In genomic region chr20:32406701-32407100, GRCh38 we compare ENCODE assay signal across 21 cellular contexts. TPM values are rescaled to one million over a fixed set of nuclear protein-coding genes. Genes with fewer than 3 reads are reported as not detected.
DNase-seq lines count a peak whose midpoint lies in the region; ATAC-seq and TF ChIP-seq lines count a peak whose summit lies in the region.
"Had no signal": no experiment of that assay in that cellular context is flagged by ENCODE, and none has a peak within 500 bp of the region (broad histone marks: within the 10 kb centered on the region; RNA-seq: fewer than 3 reads in every experiment).

No MANE protein-coding gene starts in this region.

- H3K9me3 Mint-ChIP-seq in activated naive CD4-positive, alpha-beta T cell treated with anti-CD3 and anti-CD28 coated beads for 36 hours = no peaks in the 10 kb centered on the region
- no peaks in the 10 kb centered on the region for H3K9me3 Mint-ChIP-seq in activated naive CD8-positive, alpha-beta T cell treated with anti-CD3 and anti-CD28 coated beads, Interleukin-2, amount 10 ng/mL, durations not matched to agents 7 days and 5 days
- no peaks in the 10 kb centered on the region for H3K9me3 Mint-ChIP-seq in stimulated activated naive B cell treated with anti-CD40 and anti-IgM and Interleukin-4, amounts not matched to agents 10 μg/mL and 1 μg/mL and 100 μg/mL, for 72 hours
- H3K9me3 Mint-ChIP-seq: WTC11 had no signal

- H3K4me2 ChIP-seq in IMR-90 (ENCODE audit: low read depth, low read length) = no peak overlapping the region

- TF ChIP-seq POLR2A in IMR-90 (IDR thresholded peaks at IDR 0.05; ENCODE audit: low read depth, low read length) (no peak), breast epithelium (IDR thresholded peaks at IDR 0.05) (no peak)

- no peak overlapping the region for H2AK5ac ChIP-seq in IMR-90 (ENCODE audit: low read depth, low read length)

- no peak for ATAC-seq in IMR-90 (ENCODE audit: low read depth)
- ATAC-seq in activated naive CD8-positive, alpha-beta T cell treated with anti-CD3 and anti-CD28 coated beads, Interleukin-2, amount 10 ng/mL, durations not matched to agents 7 days and 5 days (ENCODE audit: low read depth) = no peak
- ATAC-seq in stimulated activated naive B cell treated with anti-CD40 and anti-IgM and Interleukin-4, amounts not matched to agents 10 μg/mL and 1 μg/mL and 100 μg/mL, for 72 hours (replicated peaks) = no peak
- ATAC-seq: upper lobe of right lung, WTC11 had no signal

- H2AK9ac ChIP-seq in IMR-90 (replicated peaks; ENCODE audit: low read depth, low read length, poor library complexity) = peak overlapping the region; percentile 68

- H3K4ac ChIP-seq in IMR-90 (ENCODE audit: low read depth, low read length) = no peak overlapping the region

- peaks cover 47% of the 10 kb centered on the region for H3K4me1 Mint-ChIP-seq in activated naive CD4-positive, alpha-beta T cell treated with anti-CD3 and anti-CD28 coated beads for 36 hours (ENCODE audit: low read depth)
- H3K4me1 Mint-ChIP-seq in activated naive CD8-positive, alpha-beta T cell treated with anti-CD3 and anti-CD28 coated beads, Interleukin-2, amount 10 ng/mL, durations not matched to agents 7 days and 5 days = peaks cover 23% of the 10 kb centered on the region
- peaks cover 11 to 25% of the 10 kb centered on the region in 2 donors for H3K4me1 Mint-ChIP-seq in stimulated activated naive B cell treated with anti-CD40 and anti-IgM and Interleukin-4, amounts not matched to agents 10 μg/mL and 1 μg/mL and 100 μg/mL, for 72 hours
- H3K4me1 Mint-ChIP-seq: WTC11 had no signal

- H3K27me3 ChIP-seq in IMR-90 (ENCODE audit: control insufficient read depth, insufficient read depth, low read length) (no peaks in the 10 kb centered on the region), breast epithelium (no peaks in the 10 kb centered on the region)
- H3K27me3 ChIP-seq: upper lobe of right lung had no signal

- in situ Hi-C loops in IMR-90 (cut with MboI; ENCODE audit: low sequenced_read_pairs) = no loop called here

- H4K91ac ChIP-seq in IMR-90 (ENCODE audit: insufficient read depth, low read depth, low read length) = no peak overlapping the region

- H3K36me3 ChIP-seq in IMR-90 (ENCODE audit: control insufficient read depth, insufficient read depth, low read length) = peaks cover 13% of the 10 kb centered on the region
- peaks cover 4% of the 10 kb centered on the region for H3K36me3 ChIP-seq in breast epithelium

- H3K9me3 ChIP-seq in IMR-90 (ENCODE audit: control insufficient read depth, insufficient read depth, low read length) (no peaks in the 10 kb centered on the region), breast epithelium (no peaks in the 10 kb centered on the region)
- H3K9me3 ChIP-seq: HAP-1, upper lobe of right lung had no signal

- intact Hi-C loops in activated naive CD4-positive, alpha-beta T cell treated with anti-CD3 and anti-CD28 coated beads for 36 hours (cut with micrococcal nuclease) = loop anchor here (2.0 kb wide), 1 partner anchor 40 kb away; no protein-coding TSS in a partner anchor
- intact Hi-C loops in IMR-90 (cut with micrococcal nuclease) = no loop called here
- intact Hi-C loops in breast epithelium (cut with DNase I; ENCODE audit: low total_unique reads) = no loop called here

- peak overlapping the region; percentile 7 for H3K27ac Mint-ChIP-seq in activated naive CD4-positive, alpha-beta T cell treated with anti-CD3 and anti-CD28 coated beads for 36 hours
- peak overlapping the region; percentile 15 for H3K27ac Mint-ChIP-seq in activated naive CD8-positive, alpha-beta T cell treated with anti-CD3 and anti-CD28 coated beads, Interleukin-2, amount 10 ng/mL, durations not matched to agents 7 days and 5 days
- peak overlapping the region; percentile 1 for H3K27ac Mint-ChIP-seq in stimulated activated naive B cell treated with anti-CD40 and anti-IgM and Interleukin-4, amounts not matched to agents 10 μg/mL and 1 μg/mL and 100 μg/mL, for 72 hours
- H3K27ac Mint-ChIP-seq: WTC11 had no signal

- TF ChIP-seq RAD21 in IMR-90 (IDR thresholded peaks at IDR 0.05; ENCODE audit: low read length) = no peak

- TF ChIP-seq CTCF in IMR-90 (conservative IDR thresholded peaks at IDR 0.05; ENCODE audit: low read depth, low read length) = no peak
- TF ChIP-seq CTCF in breast epithelium (IDR thresholded peaks at IDR 0.05) = no peak

- H3K4me3 ChIP-seq in IMR-90 (ENCODE audit: insufficient read depth, low read depth, low read length) (no peak overlapping the region), breast epithelium (no peak overlapping the region)
- H3K4me3 ChIP-seq: HAP-1, SK-N-MC, upper lobe of right lung had no signal

- no TSS peak for BruUV-seq in IMR-90 (replicated peaks; lab: Mats Ljungman, UMichigan)

- no peak overlapping the region for H3K18ac ChIP-seq in IMR-90 (ENCODE audit: low read depth, low read length)

- peaks cover 9% of the 10 kb centered on the region for H3K9me1 ChIP-seq in IMR-90 (ENCODE audit: insufficient read depth, low read length)

- CTCF ChIA-PET in activated naive CD4-positive, alpha-beta T cell treated with anti-CD3 and anti-CD28 coated beads for 36 hours (lab: Charles Lee) = interaction anchor here (0.6 to 1.1 kb wide), 2 partner anchors 26 to 45 kb away, joined by 3 read pairs; no protein-coding TSS in a partner anchor
- CTCF ChIA-PET in IMR-90 (lab: Yijun Ruan, JAX) = no interaction called here

- DNase-seq in activated naive CD4-positive, alpha-beta T cell treated with anti-CD3 and anti-CD28 coated beads for 36 hours = no peak
- no peak for DNase-seq in activated naive CD4-positive, alpha-beta T cell treated with Interleukin-2 at 50 U/mL for 16 hours
- DNase-seq in IMR-90 (no peak), DMS79 (lab: John Stamatoyannopoulos, UW) (no peak), COLO829 (ENCODE audit: low spot score) (no peak), breast epithelium (ENCODE audit: low spot score in 2 of 2) (no peak)
- DNase-seq in activated naive CD8-positive, alpha-beta T cell treated with anti-CD3 and anti-CD28 coated beads, Interleukin-2, amount 10 ng/mL, durations not matched to agents 7 days and 5 days = no peak
- DNase-seq in stimulated activated naive B cell treated with anti-CD40 and anti-IgM and Interleukin-4, amounts not matched to agents 10 μg/mL and 1 μg/mL and 100 μg/mL, for 72 hours = no peak
- DNase-seq: ACHN, aorta, caudate nucleus, KBM-7, mammary epithelial cell, NCI-H146, NCI-H526, occipital lobe, upper lobe of right lung had no signal

- H3K14ac ChIP-seq in IMR-90 (replicated peaks; ENCODE audit: low read depth, low read length) = peak overlapping the region; percentile 60; the same call in 1 of the 2 replicates

- no peak overlapping the region for H2BK15ac ChIP-seq in IMR-90 (ENCODE audit: low read depth, low read length)

- H4K20me1 ChIP-seq in IMR-90 (ENCODE audit: insufficient read depth, low read length) = peaks cover 37% of the 10 kb centered on the region; the same call in 1 of the 2 replicates

- H4K5ac ChIP-seq in IMR-90 (ENCODE audit: low read depth, low read length) = no peak overlapping the region

- no peak overlapping the region for H2AFZ ChIP-seq in IMR-90 (replicated peaks; ENCODE audit: low read length, poor library complexity)

- no peak overlapping the region for H2BK5ac ChIP-seq in IMR-90 (ENCODE audit: low read depth, low read length, poor library complexity, severe bottlenecking)

- H3K27me3 Mint-ChIP-seq in activated naive CD4-positive, alpha-beta T cell treated with anti-CD3 and anti-CD28 coated beads for 36 hours (ENCODE audit: low read depth) = no peaks in the 10 kb centered on the region
- no peaks in the 10 kb centered on the region for H3K27me3 Mint-ChIP-seq in activated naive CD8-positive, alpha-beta T cell treated with anti-CD3 and anti-CD28 coated beads, Interleukin-2, amount 10 ng/mL, durations not matched to agents 7 days and 5 days
- H3K27me3 Mint-ChIP-seq in stimulated activated naive B cell treated with anti-CD40 and anti-IgM and Interleukin-4, amounts not matched to agents 10 μg/mL and 1 μg/mL and 100 μg/mL, for 72 hours = no peaks in the 10 kb centered on the region

- H3K27ac ChIP-seq in IMR-90 (ENCODE audit: insufficient read depth, low read length) (no peak overlapping the region), breast epithelium (no peak overlapping the region)
- H3K27ac ChIP-seq: C4-2B, SK-N-MC, upper lobe of right lung had no signal

- peak overlapping the region; percentile 61; the same call in 1 of the 2 replicates for H3K23ac ChIP-seq in IMR-90 (ENCODE audit: low read depth, low read length)

- no peak overlapping the region for H2BK20ac ChIP-seq in IMR-90 (ENCODE audit: low read depth, low read length)

- H4K8ac ChIP-seq in IMR-90 (ENCODE audit: low read depth in 2 of 2, low read length in 2 of 2) = no peak overlapping the region

- H3K36me3 Mint-ChIP-seq in activated naive CD4-positive, alpha-beta T cell treated with anti-CD3 and anti-CD28 coated beads for 36 hours (ENCODE audit: low read depth) = peaks cover 17% of the 10 kb centered on the region
- H3K36me3 Mint-ChIP-seq in activated naive CD8-positive, alpha-beta T cell treated with anti-CD3 and anti-CD28 coated beads, Interleukin-2, amount 10 ng/mL, durations not matched to agents 7 days and 5 days = peaks cover 19% of the 10 kb centered on the region
- peaks cover 6 to 18% of the 10 kb centered on the region in 2 donors for H3K36me3 Mint-ChIP-seq in stimulated activated naive B cell treated with anti-CD40 and anti-IgM and Interleukin-4, amounts not matched to agents 10 μg/mL and 1 μg/mL and 100 μg/mL, for 72 hours
- H3K36me3 Mint-ChIP-seq: WTC11 had no signal

- peaks cover 47 to 75% of the 10 kb centered on the region in 2 experiments for H3K79me1 ChIP-seq in IMR-90 (ENCODE audit: low read depth in 1 of 2, low read length in 2 of 2)

- 100% methylated on average over 3 of the region's 4 CpGs; no CpG with 5 or more reads in 1 of the 2 experiments for WGBS in IMR-90 (ENCODE audit: extremely low coverage in 2 of 2, insufficient read length in 1 of 2), 2 experiments

- H2BK120ac ChIP-seq in IMR-90 (ENCODE audit: low read depth, low read length) = no peak overlapping the region

- no peak overlapping the region for H3K56ac ChIP-seq in IMR-90 (ENCODE audit: extremely low read depth, insufficient read depth, low read length)

- H3K4me1 ChIP-seq in IMR-90 (ENCODE audit: control insufficient read depth, insufficient read depth, low read length) = no peaks in the 10 kb centered on the region
- H3K4me1 ChIP-seq in breast epithelium = no peaks in the 10 kb centered on the region
- H3K4me1 ChIP-seq: upper lobe of right lung had no signal

- dilution Hi-C loops in IMR-90 (cut with HindIII; ENCODE audit: low sequenced_read_pairs, unreplicated experiment) = no loop called here

- POLR2A ChIA-PET in IMR-90 (lab: Charles Lee; ENCODE audit: unreplicated experiment) = no interaction called here
- POLR2A ChIA-PET in activated naive CD8-positive, alpha-beta T cell treated with anti-CD3 and anti-CD28 coated beads, Interleukin-2, amount 10 ng/mL, durations not matched to agents 7 days and 5 days (lab: Charles Lee) = interaction anchor here (3.4 kb wide), 1 partner anchor 47 kb away, joined by 8 read pairs; no protein-coding TSS in a partner anchor

- H3K4me3 Mint-ChIP-seq in activated naive CD4-positive, alpha-beta T cell treated with anti-CD3 and anti-CD28 coated beads for 36 hours = no peak overlapping the region
- H3K4me3 Mint-ChIP-seq in activated naive CD8-positive, alpha-beta T cell treated with anti-CD3 and anti-CD28 coated beads, Interleukin-2, amount 10 ng/mL, durations not matched to agents 7 days and 5 days = peak overlapping the region; percentile 82
- no peak overlapping the region for H3K4me3 Mint-ChIP-seq in stimulated activated naive B cell treated with anti-CD40 and anti-IgM and Interleukin-4, amounts not matched to agents 10 μg/mL and 1 μg/mL and 100 μg/mL, for 72 hours
- H3K4me3 Mint-ChIP-seq: WTC11 had no signal

- H3K9ac ChIP-seq in IMR-90 (ENCODE audit: low read depth, low read length) = no peak overlapping the region

RNA-seq across cellular contexts. Expression of gene ASXL1, which starts 48.6 kb away (rescaled TPM):
- total RNA-seq in activated naive CD4-positive, alpha-beta T cell treated with anti-CD3 and anti-CD28 coated beads for 36 hours = 100 to 1,000 TPM; 155 to 162 TPM
- total RNA-seq in IMR-90 (2012; rRNA removed) = 29.9 and 33.3 TPM in 2 replicates
- 35.2 and 37.1 TPM in 2 replicates for polyA plus RNA-seq in IMR-90 (2012; rRNA removed)
- 14.9 and 24.1 TPM in 2 replicates for polyA plus RNA-seq in IMR-90 (2012; cell fraction: cytosol; rRNA removed)
- 156 and 211 TPM in 2 replicates for polyA plus RNA-seq in IMR-90 (2012; cell fraction: nucleus; rRNA removed; ENCODE audit: low replicate concordance)
- 100 to 1,000 TPM; 102 to 107 TPM for total RNA-seq in activated naive CD8-positive, alpha-beta T cell treated with anti-CD3 and anti-CD28 coated beads, Interleukin-2, amount 10 ng/mL, durations not matched to agents 7 days and 5 days
- 100 to 1,000 TPM in 1 of 3 donors, 10 to 100 TPM in 2; 73.3 to 102 (median 97.3) TPM for total RNA-seq in breast epithelium
